11 cellular contexts compared by ENCODE assay signal in the genomic region with DNA sequence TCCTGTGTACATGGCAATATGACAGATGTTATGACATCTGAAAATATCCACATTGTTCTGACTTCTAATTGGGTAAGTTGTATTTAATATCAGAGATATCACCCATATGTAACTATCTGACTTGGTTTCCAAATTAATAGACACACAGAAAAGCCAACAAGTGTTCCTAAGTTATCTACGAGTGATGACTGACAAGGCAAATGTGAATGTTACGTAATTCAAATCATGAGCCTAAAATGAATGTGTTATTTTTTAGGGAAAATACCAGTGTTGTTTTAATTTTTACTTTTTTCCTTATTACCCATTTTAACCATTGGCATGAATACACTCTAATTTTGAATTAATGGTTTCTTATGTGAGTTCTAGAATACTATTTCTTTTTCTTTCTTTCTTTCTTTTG.
"Had no signal": no experiment of that assay in that cellular context is flagged by ENCODE, and none has a peak within 500 bp of the region (broad histone marks: within the 10 kb centered on the region; RNA-seq: fewer than 3 reads in every experiment).

No MANE protein-coding gene starts in this region.

- DNase-seq: GM23248, GOT3, H7, H9, HCEC 1CT, HFFc6 had no signal

- H3K36me3 ChIP-seq: HAP-1 had no signal

- H3K9me3 ChIP-seq: HAP-1 had no signal

- H3K9ac ChIP-seq: GM23248 had no signal

- FAIRE-seq: H1, H54 had no signal

- H3K27ac ChIP-seq: GM23248 had no signal

- H3K4me3 ChIP-seq: GM23248, GM23338, HAP-1 had no signal

- H3K4me2 ChIP-seq: GM23338 had no signal

- H2AFZ ChIP-seq: GM23248, GM23338 had no signal

- ATAC-seq: GM23338, HCT116 had no signal

- H3K4me1 ChIP-seq: HAP-1 had no signal
